Comparison of ENCODE assay signal across 13 cellular contexts in the genomic region with DNA sequence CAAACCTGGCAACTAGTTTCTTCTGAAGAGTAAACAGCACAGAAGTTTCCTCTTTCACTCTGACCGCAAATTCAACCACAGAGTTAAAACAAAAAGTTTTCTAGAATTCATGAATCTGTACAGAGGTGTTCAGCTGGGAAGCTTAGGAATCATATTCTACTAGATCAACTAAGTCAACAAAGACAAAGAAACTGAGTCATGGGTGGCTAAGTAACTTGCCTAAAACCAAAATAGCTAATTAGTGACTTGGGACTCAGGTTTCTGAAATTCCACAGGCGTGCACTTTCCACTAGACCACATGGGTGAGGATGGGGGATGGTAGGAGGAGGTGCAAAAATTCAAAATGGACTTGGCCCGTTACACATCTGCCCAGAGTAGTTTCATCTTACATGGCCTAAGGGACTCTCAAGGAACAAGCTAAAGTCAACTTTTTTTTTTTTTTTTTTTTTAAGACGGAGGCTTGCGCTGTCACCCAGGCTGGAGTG. TPM values are rescaled to one million over a fixed set of nuclear protein-coding genes. Genes with fewer than 3 reads are reported as not detected.
DNase-seq lines count a peak whose midpoint lies in the region; ATAC-seq, FAIRE-seq and TF ChIP-seq lines count a peak whose summit lies in the region.
"Had no signal": no experiment of that assay in that cellular context is flagged by ENCODE, and none has a peak within 500 bp of the region (broad histone marks: within the 10 kb centered on the region; RNA-seq: fewer than 3 reads in every experiment).

No MANE protein-coding gene starts in this region.

- WGBS in A549 (ENCODE audit: missing lambda C conversion rate): 69% methylated on average over 5 of the region's 5 CpGs

- H3K27ac ChIP-seq in A549: no peak overlapping the region
- H3K27ac ChIP-seq: cardiac muscle cell, HL-60, pancreas had no signal

- TF ChIP-seq POLR2A in A549 (IDR thresholded peaks at IDR 0.05; ENCODE audit: low read length): no peak

- no peaks in the 10 kb centered on the region for H3K9me3 ChIP-seq in A549
- H3K9me3 ChIP-seq: pancreas had no signal

- peak overlapping the region; percentile 45 for H3K4me2 ChIP-seq in A549

- TF ChIP-seq RAD21 in A549 (conservative IDR thresholded peaks at IDR 0.05 in 1 of 2, IDR thresholded peaks at IDR 0.05 in 1 of 2): no peak

- ATAC-seq in A549 (no peak), GM19351 (IDR thresholded peaks at IDR 0.05; ENCODE audit: unreplicated experiment) (peak; percentile 59)
- ATAC-seq: pancreas had no signal

- H3K4me1 ChIP-seq in A549: peaks cover 24% of the 10 kb centered on the region
- H3K4me1 ChIP-seq: pancreas had no signal

- no peak for TF ChIP-seq CTCF in A549 (IDR thresholded peaks at IDR 0.05)

- H3K4me3 ChIP-seq in A549: no peak overlapping the region
- H3K4me3 ChIP-seq: cardiac muscle cell, pancreas had no signal

- no peak for TF ChIP-seq EP300 in A549 (IDR thresholded peaks at IDR 0.05)

- CTCF ChIA-PET in A549 (lab: Yijun Ruan, JAX): interaction anchor here (1.5 kb wide), 1 partner anchor 25 kb away, joined by 3 read pairs; no protein-coding TSS in a partner anchor

- DNase-seq in A549 (ENCODE audit: low read depth in 1 of 2, low spot score in 1 of 2) (no peak), KBM-7 (peak; percentile 9), dedifferentiated amniotic fluid mesenchymal stem cell (ENCODE audit: extremely low spot score) (peak; percentile 44), GM03348 (ENCODE audit: low spot score) (no peak), HuH-7 (ENCODE audit: low spot score) (no peak), AG08396 (ENCODE audit: low spot score) (no peak), putamen (ENCODE audit: low spot score) (no peak)
- DNase-seq: activated CD4-positive, alpha-beta T cell treated with anti-CD3 and anti-CD28 coated beads, Interleukin-2, amount 10 ng/mL, durations not matched to agents 7 days and 5 days; NCI-H526; pancreas had no signal

- POLR2A ChIA-PET in A549 (lab: Yijun Ruan, JAX): no interaction called here

- in situ Hi-C loops in KBM-7 (cut with MboI; ENCODE audit: low pct_unique_long_range_greater_than_20kb, low sequenced_read_pairs): no loop called here

- no peak for FAIRE-seq in A549 (lab: Jason Lieb, UNC)
- FAIRE-seq: pancreas had no signal

TF ChIP-seq in A549, 52 proteins besides CTCF, POLR2A, EP300 and RAD21:
- TF ChIP-seq ZC3H11A (IDR thresholded peaks at IDR 0.05) (no peak), RCOR1 (IDR thresholded peaks at IDR 0.05; ENCODE audit: low read depth, low read length) (no peak), CHD2 (IDR thresholded peaks at IDR 0.05; ENCODE audit: low read length, partially characterized antibody) (no peak), MAFK (IDR thresholded peaks at IDR 0.05; ENCODE audit: partially characterized antibody) (no peak), CBX8 (IDR thresholded peaks at IDR 0.05) (no peak)
- TF ChIP-seq, protein P1, sequence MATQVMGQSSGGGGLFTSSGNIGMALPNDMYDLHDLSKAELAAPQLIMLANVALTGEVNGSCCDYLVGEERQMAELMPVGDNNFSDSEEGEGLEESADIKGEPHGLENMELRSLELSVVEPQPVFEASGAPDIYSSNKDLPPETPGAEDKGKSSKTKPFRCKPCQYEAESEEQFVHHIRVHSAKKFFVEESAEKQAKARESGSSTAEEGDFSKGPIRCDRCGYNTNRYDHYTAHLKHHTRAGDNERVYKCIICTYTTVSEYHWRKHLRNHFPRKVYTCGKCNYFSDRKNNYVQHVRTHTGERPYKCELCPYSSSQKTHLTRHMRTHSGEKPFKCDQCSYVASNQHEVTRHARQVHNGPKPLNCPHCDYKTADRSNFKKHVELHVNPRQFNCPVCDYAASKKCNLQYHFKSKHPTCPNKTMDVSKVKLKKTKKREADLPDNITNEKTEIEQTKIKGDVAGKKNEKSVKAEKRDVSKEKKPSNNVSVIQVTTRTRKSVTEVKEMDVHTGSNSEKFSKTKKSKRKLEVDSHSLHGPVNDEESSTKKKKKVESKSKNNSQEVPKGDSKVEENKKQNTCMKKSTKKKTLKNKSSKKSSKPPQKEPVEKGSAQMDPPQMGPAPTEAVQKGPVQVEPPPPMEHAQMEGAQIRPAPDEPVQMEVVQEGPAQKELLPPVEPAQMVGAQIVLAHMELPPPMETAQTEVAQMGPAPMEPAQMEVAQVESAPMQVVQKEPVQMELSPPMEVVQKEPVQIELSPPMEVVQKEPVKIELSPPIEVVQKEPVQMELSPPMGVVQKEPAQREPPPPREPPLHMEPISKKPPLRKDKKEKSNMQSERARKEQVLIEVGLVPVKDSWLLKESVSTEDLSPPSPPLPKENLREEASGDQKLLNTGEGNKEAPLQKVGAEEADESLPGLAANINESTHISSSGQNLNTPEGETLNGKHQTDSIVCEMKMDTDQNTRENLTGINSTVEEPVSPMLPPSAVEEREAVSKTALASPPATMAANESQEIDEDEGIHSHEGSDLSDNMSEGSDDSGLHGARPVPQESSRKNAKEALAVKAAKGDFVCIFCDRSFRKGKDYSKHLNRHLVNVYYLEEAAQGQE (IDR thresholded peaks at IDR 0.05): no peak

RNA-seq across cellular contexts. Expression of a gene that starts 25.8 kb away (rescaled TPM):
- 9.9 and 10.0 TPM in 2 replicates for polyA plus RNA-seq in A549 (2011; rRNA removed)
- 5.7 and 7.5 TPM in 2 replicates for polyA plus RNA-seq in A549 (2012; cell fraction: cytosol; rRNA removed)
- 9.2 and 11.5 TPM in 2 replicates for polyA plus RNA-seq in A549 (2012; cell fraction: nucleus; rRNA removed)
- 9.2 to 13.0 TPM (median 10.3 TPM) in 3 replicates for polyA plus RNA-seq in A549 (2017; fragmentation: RNase III; extraction: RNeasy Plus Mini Kit Qiagen cat#74134 plus additional on column Dnase treatment)
- 30.7 and 38.9 TPM in 2 replicates for polyA minus RNA-seq in A549 (2011; rRNA and poly(A)+ RNA removed)

Comparison
In these comparisons a context has a peak if more than half of its experiments do, and no peak if none do; other contexts are left out.
1. DNase-seq: peak in KBM-7 (single experiment) and dedifferentiated amniotic fluid mesenchymal stem cell (single experiment); none in A549 (0 of 2), GM03348 (single experiment), HuH-7 (single experiment), AG08396 (single experiment) and putamen (single experiment).